23 cellular contexts compared by ENCODE assay signal in the genomic region with DNA sequence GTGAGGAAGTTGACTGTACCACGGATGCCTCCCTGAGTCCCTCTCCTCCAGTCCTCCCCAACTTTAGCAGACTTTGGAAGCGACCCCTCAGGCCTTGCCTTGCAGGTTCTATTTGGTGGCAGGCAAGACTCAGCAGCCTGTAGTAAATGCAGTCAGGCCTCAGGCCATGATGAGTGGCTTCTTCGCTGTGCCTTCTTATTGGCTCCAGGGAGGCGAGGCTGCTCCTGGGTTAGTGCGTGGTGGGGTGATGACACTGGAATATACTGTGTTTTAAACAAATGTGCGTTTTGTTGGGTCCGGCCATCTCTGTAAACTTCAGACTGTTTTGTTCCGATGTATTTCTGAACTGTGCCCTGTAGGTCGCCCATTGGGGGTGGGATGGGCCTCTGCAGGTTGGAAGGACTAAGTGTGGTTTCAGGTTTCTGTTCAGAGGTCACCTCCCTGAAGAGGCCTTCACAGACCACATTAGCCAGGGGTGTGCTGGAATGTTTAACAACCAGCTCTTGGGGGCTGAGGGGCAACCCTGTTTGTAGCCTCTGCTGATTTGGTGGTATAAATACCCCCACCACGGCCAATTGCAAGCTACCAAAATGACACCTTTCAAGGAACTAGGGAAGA.
DNase-seq lines count a peak whose midpoint lies in the region; ATAC-seq and TF ChIP-seq lines count a peak whose summit lies in the region.
"Had no signal": no experiment of that assay in that cellular context is flagged by ENCODE, and none has a peak within 500 bp of the region (broad histone marks: within the 10 kb centered on the region; RNA-seq: fewer than 3 reads in every experiment).

No MANE protein-coding gene starts in this region.

- H3K9me3 Mint-ChIP-seq in CD4-positive, alpha-beta memory T cell, result no peaks in the 10 kb centered on the region
- H3K9me3 Mint-ChIP-seq in central memory CD8-positive, alpha-beta T cell, result no peaks in the 10 kb centered on the region
- H3K9me3 Mint-ChIP-seq in nephron progenitor cell, result peaks cover 4% of the 10 kb centered on the region
- H3K9me3 Mint-ChIP-seq: HFFc6 had no signal

- H3K27me3 Mint-ChIP-seq in CD4-positive, alpha-beta memory T cell, result no peaks in the 10 kb centered on the region
- H3K27me3 Mint-ChIP-seq in central memory CD8-positive, alpha-beta T cell, result no peaks in the 10 kb centered on the region
- peaks cover 9% of the 10 kb centered on the region for H3K27me3 Mint-ChIP-seq in nephron progenitor cell (ENCODE audit: low read depth, poor library complexity)

- peak overlapping the region in 4 of 7 donors; percentile 4 to 68 (median 26) for H3K27ac Mint-ChIP-seq in CD4-positive, alpha-beta memory T cell
- H3K27ac Mint-ChIP-seq in central memory CD8-positive, alpha-beta T cell (ENCODE audit: low read depth), result peak overlapping the region; percentile 26
- peak overlapping the region; percentile 50 for H3K27ac Mint-ChIP-seq in nephron progenitor cell
- H3K27ac Mint-ChIP-seq: B cell, HFFc6 had no signal

- intact Hi-C loops in CD4-positive, alpha-beta memory T cell (cut with micrococcal nuclease), result loop anchor here (10.0 kb wide), 1 partner anchor 950 kb away; a partner anchor contains a TSS
- intact Hi-C loops in body of pancreas (cut with DNase I), result no loop called here

- 59 to 67% methylated on average over 10 of the region's 10 CpGs for WGBS in body of pancreas, 2 donors

- no peak overlapping the region for H3K27ac ChIP-seq in CD4-positive, alpha-beta memory T cell (ENCODE audit: low read depth, low read length)
- no peak overlapping the region for H3K27ac ChIP-seq in body of pancreas
- H3K27ac ChIP-seq: C4-2B, SK-N-MC had no signal

- POLR2A ChIA-PET in CD4-positive, alpha-beta memory T cell (lab: Charles Lee; ENCODE audit: partially characterized antibody), result interaction anchor here (0.9 to 3.1 kb wide), 4 partner anchors 24 to 137 kb away, joined by 3 to 40 read pairs (median 18); no protein-coding TSS in a partner anchor

- H3K36me3 Mint-ChIP-seq in CD4-positive, alpha-beta memory T cell, result peaks cover 4 to 21% of the 10 kb centered on the region in 2 donors
- H3K36me3 Mint-ChIP-seq in central memory CD8-positive, alpha-beta T cell (ENCODE audit: insufficient read depth), result peaks cover 6% of the 10 kb centered on the region
- peaks cover 4% of the 10 kb centered on the region for H3K36me3 Mint-ChIP-seq in nephron progenitor cell (ENCODE audit: low read depth)

- TF ChIP-seq POLR2A in body of pancreas (IDR thresholded peaks at IDR 0.05), result no peak

- no peaks in the 10 kb centered on the region for H3K27me3 ChIP-seq in CD4-positive, alpha-beta memory T cell (ENCODE audit: insufficient read depth, low read length)
- no peaks in the 10 kb centered on the region for H3K27me3 ChIP-seq in body of pancreas

- no peak for DNase-seq in CD4-positive, alpha-beta memory T cell
- peak; percentile 24 for DNase-seq in ELF-1 (ENCODE audit: low read depth, low spot score)
- no peak for DNase-seq in central memory CD8-positive, alpha-beta T cell (ENCODE audit: low spot score in 2 of 2)
- peak; percentile 21 for DNase-seq in nephron progenitor cell
- DNase-seq in body of pancreas, result no peak
- no peak for DNase-seq in NAMALWA (ENCODE audit: low spot score)
- DNase-seq: DMS153, DND-41, GOT3, HFFc6, Karpas-422, NCI-H1092 treated with DMSO at 0.1 percent for 48 hours, NCI-H1436, NCI-H187 treated with DMSO at 0.1 percent for 48 hours, NCI-H2171 treated with DMSO at 0.1 percent for 48 hours, NCI-H524, NCI-H774, SIG-M5 had no signal

- H3K4me3 ChIP-seq in CD4-positive, alpha-beta memory T cell (ENCODE audit: low read length in 2 of 2), result no peak overlapping the region
- no peak overlapping the region for H3K4me3 ChIP-seq in body of pancreas
- H3K4me3 ChIP-seq: HAP-1, SK-N-MC had no signal

- peaks cover 10 to 22% (median 16%) of the 10 kb centered on the region in 4 donors for H3K4me1 Mint-ChIP-seq in CD4-positive, alpha-beta memory T cell
- H3K4me1 Mint-ChIP-seq in central memory CD8-positive, alpha-beta T cell, result peaks cover 8% of the 10 kb centered on the region
- H3K4me1 Mint-ChIP-seq in nephron progenitor cell, result peaks cover 65% of the 10 kb centered on the region

- H3K9me3 ChIP-seq in CD4-positive, alpha-beta memory T cell (ENCODE audit: control insufficient read depth in 1 of 2, low read length in 2 of 2), result no peaks in the 10 kb centered on the region
- no peaks in the 10 kb centered on the region for H3K9me3 ChIP-seq in body of pancreas
- H3K9me3 ChIP-seq: HAP-1 had no signal

- no peak overlapping the region for H3K4me3 Mint-ChIP-seq in CD4-positive, alpha-beta memory T cell
- no peak overlapping the region for H3K4me3 Mint-ChIP-seq in central memory CD8-positive, alpha-beta T cell
- H3K4me3 Mint-ChIP-seq in nephron progenitor cell, result no peak overlapping the region
- H3K4me3 Mint-ChIP-seq: B cell, HFFc6 had no signal

- peaks cover 8% of the 10 kb centered on the region for H3K4me1 ChIP-seq in CD4-positive, alpha-beta memory T cell (ENCODE audit: insufficient read depth, low read length)
- peaks cover 5% of the 10 kb centered on the region for H3K4me1 ChIP-seq in body of pancreas

- no peak for TF ChIP-seq CTCF in nephron progenitor cell (IDR thresholded peaks at IDR 0.05)
- no peak for TF ChIP-seq CTCF in body of pancreas (IDR thresholded peaks at IDR 0.05)

- ATAC-seq in central memory CD8-positive, alpha-beta T cell (replicated peaks; ENCODE audit: extremely low read depth, poor library complexity, severe bottlenecking), result no peak
- ATAC-seq in body of pancreas (no peak), HG02884 (IDR thresholded peaks at IDR 0.05; ENCODE audit: unreplicated experiment) (no peak)

- CTCF ChIA-PET in CD4-positive, alpha-beta memory T cell (lab: Charles Lee; ENCODE audit: partially characterized antibody), result interaction anchor here (1.5 to 13.4 kb wide), 10 partner anchors 10 to 780 kb away, joined by 4 to 458 read pairs (median 49); a partner anchor contains a TSS

- no peaks in the 10 kb centered on the region for H3K36me3 ChIP-seq in CD4-positive, alpha-beta memory T cell (ENCODE audit: insufficient read depth, low read length)
- no peaks in the 10 kb centered on the region for H3K36me3 ChIP-seq in body of pancreas (replicated peaks in 1 of 2; ENCODE audit: insufficient read depth in 1 of 2, low read depth in 2 of 2)
- H3K36me3 ChIP-seq: HAP-1 had no signal

Comparison
In these comparisons a context has a peak if more than half of its experiments do, and no peak if none do; other contexts are left out.
1. DNase-seq: peak in ELF-1 (single experiment) and nephron progenitor cell (single experiment); none in CD4-positive, alpha-beta memory T cell (0 of 5), central memory CD8-positive, alpha-beta T cell (0 of 2), body of pancreas (0 of 4) and NAMALWA (single experiment).
2. Peak in every context shown above with its lines, with median percentiles within 50 percentile points of each other: H3K27ac Mint-ChIP-seq.